29 cellular contexts compared by ENCODE assay signal in the genomic region with DNA sequence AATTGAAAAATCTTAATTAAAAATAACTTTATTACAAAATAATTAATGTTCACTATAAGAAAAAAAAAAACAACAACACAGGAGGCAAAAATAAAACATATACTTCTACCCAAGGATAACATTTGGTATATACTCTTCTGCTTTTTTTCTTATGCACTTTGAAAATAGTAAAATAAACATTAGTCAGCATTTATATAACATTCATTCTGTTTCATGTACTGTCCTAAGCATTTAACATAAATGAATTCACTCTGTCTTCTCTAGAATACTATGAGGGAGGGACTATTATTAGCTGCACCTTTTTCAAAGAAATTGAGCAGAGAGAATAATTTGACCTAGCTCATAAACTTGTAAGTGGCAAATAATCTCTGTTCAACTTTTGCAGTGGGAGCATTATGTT.
"Had no signal": no experiment of that assay in that cellular context is flagged by ENCODE, and none has a peak within 500 bp of the region (broad histone marks: within the 10 kb centered on the region; RNA-seq: fewer than 3 reads in every experiment).

No MANE protein-coding gene starts in this region.

- H3K27ac Mint-ChIP-seq: effector memory CD8-positive, alpha-beta T cell; naive thymus-derived CD8-positive, alpha-beta T cell; nephron progenitor cell; stimulated activated naive CD8-positive, alpha-beta T cell treated with anti-CD3 and anti-CD28 coated beads, Interleukin-15, amount 100 ng/mL, for 72 hours had no signal

- H3K4me3 Mint-ChIP-seq: effector memory CD8-positive, alpha-beta T cell; naive thymus-derived CD8-positive, alpha-beta T cell; nephron progenitor cell; stimulated activated naive CD8-positive, alpha-beta T cell treated with anti-CD3 and anti-CD28 coated beads, Interleukin-15, amount 100 ng/mL, for 72 hours had no signal

- DNase-seq: cortex of kidney; effector memory CD8-positive, alpha-beta T cell; esophagus squamous epithelium; foreskin melanocyte; glutamatergic neuron; heart right ventricle; hippocampal formation; islet precursor cell; left ventricle myocardium superior; lower lobe of right lung; naive thymus-derived CD8-positive, alpha-beta T cell; nephron progenitor cell; nucleus accumbens; posterior cingulate gyrus; psoas muscle; retina; stimulated activated CD4-positive, alpha-beta T cell treated with anti-CD3 and anti-CD28 coated beads, Interleukin-12 subunit alpha, Interleukin-12 subunit beta, amount 100 ng/mL, for 4 hours; stimulated activated CD4-positive, alpha-beta T cell treated with anti-CD3 and anti-CD28 coated beads, Interleukin-1b, Interleukin-23, amount 100 ng/mL, for 48 hours; stimulated activated CD4-positive, alpha-beta T cell treated with anti-CD3 and anti-CD28 coated beads, Interleukin-4, amount 100 ng/mL, for 1 hour; stimulated activated CD8-positive, alpha-beta memory T cell treated with anti-CD3 and anti-CD28 coated beads, Interleukin-4, amount 100 ng/mL, for 48 hours; stimulated activated naive CD4-positive, alpha-beta T cell; stimulated activated naive CD8-positive, alpha-beta T cell treated with anti-CD3 and anti-CD28 coated beads, Interleukin-15, amount 100 ng/mL, for 72 hours; transverse colon; upper lobe of right lung; uterus had no signal

- H3K4me2 ChIP-seq: smooth muscle cell had no signal

- H3K4me3 ChIP-seq: esophagus squamous epithelium, heart right ventricle, lower lobe of right lung, psoas muscle, smooth muscle cell, suprapubic skin, transverse colon, upper lobe of right lung, uterus had no signal

- ATAC-seq: effector memory CD8-positive, alpha-beta T cell; heart right ventricle; left ventricle myocardium superior; lower lobe of right lung; naive thymus-derived CD8-positive, alpha-beta T cell; psoas muscle; sciatic nerve; stimulated activated naive CD8-positive, alpha-beta T cell treated with anti-CD3 and anti-CD28 coated beads, Interleukin-15, amount 100 ng/mL, for 72 hours; upper lobe of right lung had no signal

- H3K4me1 Mint-ChIP-seq: naive thymus-derived CD8-positive, alpha-beta T cell; stimulated activated naive CD8-positive, alpha-beta T cell treated with anti-CD3 and anti-CD28 coated beads, Interleukin-15, amount 100 ng/mL, for 72 hours had no signal

- FAIRE-seq: endometrium had no signal

- H3K27me3 ChIP-seq: esophagus squamous epithelium, heart right ventricle, suprapubic skin, transverse colon, upper lobe of right lung, uterus had no signal

- H3K36me3 ChIP-seq: esophagus squamous epithelium, heart right ventricle, lower lobe of right lung, suprapubic skin, transverse colon, upper lobe of right lung, uterus had no signal

- H3K36me3 Mint-ChIP-seq: naive thymus-derived CD8-positive, alpha-beta T cell had no signal

- H3K4me1 ChIP-seq: psoas muscle, transverse colon, upper lobe of right lung, uterus had no signal

- H3K9me3 Mint-ChIP-seq: effector memory CD8-positive, alpha-beta T cell; naive thymus-derived CD8-positive, alpha-beta T cell; nephron progenitor cell; stimulated activated naive CD8-positive, alpha-beta T cell treated with anti-CD3 and anti-CD28 coated beads, Interleukin-15, amount 100 ng/mL, for 72 hours had no signal

- H3K9me3 ChIP-seq: esophagus squamous epithelium, heart right ventricle, lower lobe of right lung, psoas muscle, suprapubic skin, transverse colon, upper lobe of right lung, uterus had no signal

- H3K27ac ChIP-seq: esophagus squamous epithelium, heart right ventricle, lower lobe of right lung, psoas muscle, suprapubic skin, transverse colon, upper lobe of right lung, uterus had no signal
